35 cellular contexts compared by ENCODE assay signal in genomic region chr6:153106021-153106420, GRCh38. TPM values are rescaled to one million over a fixed set of nuclear protein-coding genes. Genes with fewer than 3 reads are reported as not detected.
"Had no signal": no experiment of that assay in that cellular context is flagged by ENCODE, and none has a peak within 500 bp of the region (broad histone marks: within the 10 kb centered on the region; RNA-seq: fewer than 3 reads in every experiment).

No MANE protein-coding gene starts in this region.

- H3K27ac Mint-ChIP-seq: activated B cell treated with CpG ODN at 0.5 μM for 24 hours; activated CD4-positive, alpha-beta memory T cell treated with anti-CD3 and anti-CD28 coated beads, Interleukin-2, amount 10 ng/mL, durations not matched to agents 7 days and 5 days; activated CD8-positive, alpha-beta memory T cell treated with anti-CD3 and anti-CD28 coated beads, Interleukin-2, amount 10 ng/mL, durations not matched to agents 7 days and 5 days; activated naive CD8-positive, alpha-beta T cell treated with anti-CD3 and anti-CD28 coated beads for 36 hours; activated T-cell treated with anti-CD3 and anti-CD28 coated beads, Interleukin-2, amount 50 U/mL, for 72 hours; activated T-helper 17 cell treated with anti-CD3 and anti-CD28 coated beads, Interleukin-2, amount 50 U/mL, for 72 hours; T-helper 1 cell treated with Interleukin-12 subunit alpha and Interleukin-12 subunit beta and Interleukin-4 antibody, amounts not matched to agents 30 μg/mL and 1 μg/mL, for 36 hours; T-helper 2 cell treated with Interferon-gamma antibody and Interleukin-4, amounts not matched to agents 5 μg/mL and 100 μg/mL, for 36 hours had no signal

- H3K27me3 ChIP-seq: body of pancreas, SJCRH30 had no signal

- H3K9me3 Mint-ChIP-seq: activated B cell treated with CpG ODN at 0.5 μM for 24 hours; activated CD4-positive, alpha-beta memory T cell treated with anti-CD3 and anti-CD28 coated beads, Interleukin-2, amount 10 ng/mL, durations not matched to agents 7 days and 5 days; activated naive CD8-positive, alpha-beta T cell treated with anti-CD3 and anti-CD28 coated beads for 36 hours; activated T-cell treated with anti-CD3 and anti-CD28 coated beads, Interleukin-2, amount 50 U/mL, for 72 hours; activated T-helper 17 cell treated with anti-CD3 and anti-CD28 coated beads, Interleukin-2, amount 50 U/mL, for 72 hours; T-helper 1 cell treated with Interleukin-12 subunit alpha and Interleukin-12 subunit beta and Interleukin-4 antibody, amounts not matched to agents 30 μg/mL and 1 μg/mL, for 36 hours; T-helper 2 cell treated with Interferon-gamma antibody and Interleukin-4, amounts not matched to agents 5 μg/mL and 100 μg/mL, for 36 hours had no signal

- DNase-seq: activated B cell treated with CpG ODN at 0.5 μM for 24 hours; activated CD4-positive, alpha-beta memory T cell treated with anti-CD3 and anti-CD28 coated beads, Interleukin-2, amount 10 ng/mL, durations not matched to agents 7 days and 5 days; activated CD4-positive, alpha-beta T cell treated with anti-CD3 and anti-CD28 coated beads for 4 hours; activated CD4-positive, CD25-positive, alpha-beta regulatory T cell treated with anti-CD3 and anti-CD28 coated beads, Interleukin-2, amount 50 U/mL, for 72 hours; activated CD8-positive, alpha-beta memory T cell treated with anti-CD3 and anti-CD28 coated beads for 24 hours; activated CD8-positive, alpha-beta memory T cell treated with anti-CD3 and anti-CD28 coated beads, Interleukin-2, amount 10 ng/mL, durations not matched to agents 7 days and 5 days; activated CD8-positive, alpha-beta memory T cell treated with anti-CD3 and anti-CD28 coated beads, Interleukin-2, amount 50 U/mL, for 48 hours; activated effector memory CD4-positive, alpha-beta T cell treated with anti-CD3 and anti-CD28 coated beads, Interleukin-2, amount 50 U/mL, for 16 hours; activated naive CD4-positive, alpha-beta T cell; activated naive CD4-positive, alpha-beta T cell treated with anti-CD3 and anti-CD28 coated beads, Interleukin-2, amount 50 U/mL, for 16 hours; activated naive CD8-positive, alpha-beta T cell treated with anti-CD3 and anti-CD28 coated beads for 36 hours; activated T-cell treated with anti-CD3 and anti-CD28 coated beads, Interleukin-2, amount 50 U/mL, for 72 hours; amniotic stem cell; body of pancreas; central memory CD4-positive, alpha-beta T cell; NCI-H1092 treated with DMSO at 0.1 percent for 48 hours; NCI-H1417; NCI-H146; NCI-H187; NCI-H2029 treated with DMSO at 0.1 percent for 48 hours; NCI-H2107; NCI-H2171; NCI-H510A; NCI-H526; NCI-H748 treated with DMSO at 0.1 percent for 48 hours; OCI-M1; Right ventricle myocardium superior; SJCRH30 had no signal

- H3K4me1 Mint-ChIP-seq: activated B cell treated with CpG ODN at 0.5 μM for 24 hours; activated CD4-positive, alpha-beta memory T cell treated with anti-CD3 and anti-CD28 coated beads, Interleukin-2, amount 10 ng/mL, durations not matched to agents 7 days and 5 days; activated CD8-positive, alpha-beta memory T cell treated with anti-CD3 and anti-CD28 coated beads, Interleukin-2, amount 10 ng/mL, durations not matched to agents 7 days and 5 days; activated naive CD8-positive, alpha-beta T cell treated with anti-CD3 and anti-CD28 coated beads for 36 hours; activated T-helper 17 cell treated with anti-CD3 and anti-CD28 coated beads, Interleukin-2, amount 50 U/mL, for 72 hours had no signal

- H3K4me3 Mint-ChIP-seq: activated B cell treated with CpG ODN at 0.5 μM for 24 hours; activated CD4-positive, alpha-beta memory T cell treated with anti-CD3 and anti-CD28 coated beads, Interleukin-2, amount 10 ng/mL, durations not matched to agents 7 days and 5 days; activated CD8-positive, alpha-beta memory T cell treated with anti-CD3 and anti-CD28 coated beads, Interleukin-2, amount 10 ng/mL, durations not matched to agents 7 days and 5 days; activated naive CD8-positive, alpha-beta T cell treated with anti-CD3 and anti-CD28 coated beads for 36 hours; activated T-cell treated with anti-CD3 and anti-CD28 coated beads, Interleukin-2, amount 50 U/mL, for 72 hours; activated T-helper 17 cell treated with anti-CD3 and anti-CD28 coated beads, Interleukin-2, amount 50 U/mL, for 72 hours; T-helper 1 cell treated with Interleukin-12 subunit alpha and Interleukin-12 subunit beta and Interleukin-4 antibody, amounts not matched to agents 30 μg/mL and 1 μg/mL, for 36 hours; T-helper 2 cell treated with Interferon-gamma antibody and Interleukin-4, amounts not matched to agents 5 μg/mL and 100 μg/mL, for 36 hours had no signal

- H3K4me3 ChIP-seq: body of pancreas, SJCRH30, SK-N-MC had no signal

- H3K27me3 Mint-ChIP-seq: activated B cell treated with CpG ODN at 0.5 μM for 24 hours; activated CD8-positive, alpha-beta memory T cell treated with anti-CD3 and anti-CD28 coated beads, Interleukin-2, amount 10 ng/mL, durations not matched to agents 7 days and 5 days had no signal

- H3K4me1 ChIP-seq: SJCRH30 had no signal

- H3K9ac ChIP-seq: KMS-11 had no signal

- H3K27ac ChIP-seq: body of pancreas, KMS-11, SJCRH30, SK-N-MC had no signal

- ATAC-seq: activated CD8-positive, alpha-beta memory T cell treated with anti-CD3 and anti-CD28 coated beads, Interleukin-2, amount 10 ng/mL, durations not matched to agents 7 days and 5 days; activated T-cell treated with anti-CD3 and anti-CD28 coated beads, Interleukin-2, amount 50 U/mL, for 72 hours; activated T-helper 17 cell treated with anti-CD3 and anti-CD28 coated beads, Interleukin-2, amount 50 U/mL, for 72 hours; body of pancreas had no signal

- H3K4me2 ChIP-seq: KMS-11 had no signal

- H3K36me3 Mint-ChIP-seq: activated CD8-positive, alpha-beta memory T cell treated with anti-CD3 and anti-CD28 coated beads, Interleukin-2, amount 10 ng/mL, durations not matched to agents 7 days and 5 days; activated naive CD8-positive, alpha-beta T cell treated with anti-CD3 and anti-CD28 coated beads for 36 hours had no signal

- H3K9me3 ChIP-seq: body of pancreas, SJCRH30 had no signal

- FAIRE-seq: astrocyte, TTC549 had no signal

RNA-seq across cellular contexts. Expression of gene RGS17, which starts 25.1 kb away (rescaled TPM):
- total RNA-seq: activated B cell treated with CpG ODN at 0.5 μM for 24 hours; activated CD8-positive, alpha-beta memory T cell treated with anti-CD3 and anti-CD28 coated beads, Interleukin-2, amount 10 ng/mL, durations not matched to agents 7 days and 5 days; activated naive CD8-positive, alpha-beta T cell treated with anti-CD3 and anti-CD28 coated beads for 36 hours; activated T-cell treated with anti-CD3 and anti-CD28 coated beads, Interleukin-2, amount 50 U/mL, for 72 hours had no signal
